ENCODE assay signal across 27 cellular contexts in genomic region chr3:108312656-108313055, GRCh38. TPM values are rescaled to one million over a fixed set of nuclear protein-coding genes. Genes with fewer than 3 reads are reported as not detected.
A peak's percentile ranks its signal among the peaks of the same experiment; 100 is the strongest.
DNase-seq lines count a peak whose midpoint lies in the region; ATAC-seq and TF ChIP-seq lines count a peak whose summit lies in the region.
"Had no signal": no experiment of that assay in that cellular context is flagged by ENCODE, and none has a peak within 500 bp of the region (broad histone marks: within the 10 kb centered on the region; RNA-seq: fewer than 3 reads in every experiment).

No MANE protein-coding gene starts in this region.

- H3K36me3 Mint-ChIP-seq in neural progenitor cell, result no peaks in the 10 kb centered on the region
- no peaks in the 10 kb centered on the region for H3K36me3 Mint-ChIP-seq in activated T-cell treated with anti-CD3 and anti-CD28 coated beads, Interleukin-2, amount 50 U/mL, for 4 hours (ENCODE audit: insufficient read depth)
- H3K36me3 Mint-ChIP-seq: WTC11 had no signal

- peak overlapping the region; percentile 46 for H2AFZ ChIP-seq in neural progenitor cell (replicated peaks)

- peaks cover 13% of the 10 kb centered on the region for H3K9me3 Mint-ChIP-seq in neural progenitor cell
- H3K9me3 Mint-ChIP-seq in activated T-cell treated with anti-CD3 and anti-CD28 coated beads, Interleukin-2, amount 50 U/mL, for 4 hours, result no peaks in the 10 kb centered on the region

- no peak for ATAC-seq in activated T-cell treated with anti-CD3 and anti-CD28 coated beads, Interleukin-2, amount 50 U/mL, for 4 hours
- ATAC-seq: A549, sciatic nerve had no signal

- no peak overlapping the region for H3K4me3 ChIP-seq in HL-60 (replicated peaks; ENCODE audit: insufficient read depth, low read length)
- H3K4me3 ChIP-seq in neural progenitor cell, result no peak overlapping the region
- H3K4me3 ChIP-seq: A549, esophagus muscularis mucosa, left ventricle myocardium inferior, prostate gland, testis had no signal

- no peak for TF ChIP-seq CTCF in HL-60 (IDR thresholded peaks at IDR 0.05; ENCODE audit: insufficient read depth, low read length)
- TF ChIP-seq CTCF in neural progenitor cell (IDR thresholded peaks at IDR 0.05), result no peak

- H3K27ac ChIP-seq in HL-60 (replicated peaks) (peak overlapping the region; percentile 2), cingulate gyrus (ENCODE audit: low read depth, low read length) (peak overlapping the region; percentile 29), neural progenitor cell (no peak overlapping the region)
- H3K27ac ChIP-seq: A549, esophagus muscularis mucosa, left ventricle myocardium inferior, prostate gland, testis had no signal

- H3K4me3 Mint-ChIP-seq in neural progenitor cell, result no peak overlapping the region
- H3K4me3 Mint-ChIP-seq in activated T-cell treated with anti-CD3 and anti-CD28 coated beads, Interleukin-2, amount 50 U/mL, for 4 hours, result no peak overlapping the region
- H3K4me3 Mint-ChIP-seq: WTC11 had no signal

- H3K27me3 ChIP-seq in HL-60 (ENCODE audit: insufficient read depth, poor library complexity, severe bottlenecking), result no peaks in the 10 kb centered on the region
- no peaks in the 10 kb centered on the region for H3K27me3 ChIP-seq in neural progenitor cell
- H3K27me3 ChIP-seq: esophagus muscularis mucosa, testis had no signal

- no peak overlapping the region for H3K27ac Mint-ChIP-seq in neural progenitor cell
- H3K27ac Mint-ChIP-seq: dendritic cell treated with granulocyte-macrophage colony-stimulating factor and Interleukin-4, amounts not matched to agents 40 ng/mL and 50 ng/mL, for 4 days; WTC11 had no signal

- H3K79me2 ChIP-seq in neural progenitor cell (ENCODE audit: low read depth), result no peaks in the 10 kb centered on the region

- no peaks in the 10 kb centered on the region for H3F3A ChIP-seq in neural progenitor cell (ENCODE audit: low read depth)

- DNase-seq in AG08395 (ENCODE audit: low spot score), result peak; percentile 19
- DNase-seq in HL-60 (ENCODE audit: low read depth in 1 of 2, low spot score in 1 of 2), result peak in 1 of 2 experiments; percentile 24
- DNase-seq in neural progenitor cell (ENCODE audit: low spot score), result no peak
- DNase-seq in activated T-cell treated with anti-CD3 and anti-CD28 coated beads, Interleukin-2, amount 50 U/mL, for 4 hours, result no peak
- no peak for DNase-seq in NCI-H524 (lab: John Stamatoyannopoulos, UW)
- no peak for DNase-seq in SKM-1 (lab: John Stamatoyannopoulos, UW; ENCODE audit: unreplicated experiment)
- no peak for DNase-seq in NCI-H1092 (lab: John Stamatoyannopoulos, UW)
- DNase-seq: activated naive CD4-positive, alpha-beta T cell treated with anti-CD3 and anti-CD28 coated beads, Interleukin-2, amount 50 U/mL, for 16 hours; central memory CD4-positive, alpha-beta T cell; GOT3; left ventricle myocardium inferior; mesendoderm; NCI-H1105; NCI-H187 treated with DMSO at 0.1 percent for 48 hours; NCI-H2171 treated with DMSO at 0.1 percent for 48 hours; NCI-H526; stimulated activated naive CD4-positive, alpha-beta T cell; testis had no signal

- peaks cover 4% of the 10 kb centered on the region for H3K4me1 Mint-ChIP-seq in neural progenitor cell
- no peaks in the 10 kb centered on the region for H3K4me1 Mint-ChIP-seq in activated T-cell treated with anti-CD3 and anti-CD28 coated beads, Interleukin-2, amount 50 U/mL, for 4 hours (ENCODE audit: low read depth)
- H3K4me1 Mint-ChIP-seq: WTC11 had no signal

- H3K9ac ChIP-seq in neural progenitor cell, result no peak overlapping the region

- no peaks in the 10 kb centered on the region for H3K36me3 ChIP-seq in neural progenitor cell
- H3K36me3 ChIP-seq: esophagus muscularis mucosa, left ventricle myocardium inferior, prostate gland had no signal

- no peak overlapping the region for H3K4me2 ChIP-seq in neural progenitor cell
- H3K4me2 ChIP-seq: A549 had no signal

- no peaks in the 10 kb centered on the region for H3K27me3 Mint-ChIP-seq in neural progenitor cell (ENCODE audit: insufficient read depth, low read depth)
- H3K27me3 Mint-ChIP-seq in activated T-cell treated with anti-CD3 and anti-CD28 coated beads, Interleukin-2, amount 50 U/mL, for 4 hours (ENCODE audit: low read depth), result no peaks in the 10 kb centered on the region
- H3K27me3 Mint-ChIP-seq: dendritic cell treated with granulocyte-macrophage colony-stimulating factor and Interleukin-4, amounts not matched to agents 40 ng/mL and 50 ng/mL, for 4 days had no signal

- H3K9me3 ChIP-seq in neural progenitor cell (ENCODE audit: low read depth), result no peaks in the 10 kb centered on the region
- H3K9me3 ChIP-seq: esophagus muscularis mucosa, prostate gland, testis had no signal

- H4K20me1 ChIP-seq in neural progenitor cell (ENCODE audit: low read depth), result no peaks in the 10 kb centered on the region

- H3K4me1 ChIP-seq in neural progenitor cell, result no peaks in the 10 kb centered on the region
- H3K4me1 ChIP-seq: A549, esophagus muscularis mucosa, left ventricle myocardium inferior, prostate gland, testis had no signal

RNA-seq across cellular contexts. Expression of gene HHLA2, which starts 16.3 kb away (rescaled TPM):
- not detected in 2 replicates for total RNA-seq in neural progenitor cell (ENCODE audit: low replicate concordance)
- total RNA-seq in activated T-cell treated with anti-CD3 and anti-CD28 coated beads, Interleukin-2, amount 50 U/mL, for 4 hours, result 1 to 10 TPM in 2 of 3 donors, under 1 TPM in 1; 0.48 to 1.8 (median 1.3) TPM
- total RNA-seq: aorta, Daoy, esophagus muscularis mucosa, left ventricle myocardium inferior had no signal
